ENCODE assay signal across 17 cellular contexts in genomic region chr1:237270338-237270737, GRCh38.
DNase-seq lines count a peak whose midpoint lies in the region; ATAC-seq, FAIRE-seq and TF ChIP-seq lines count a peak whose summit lies in the region.
"Had no signal": no experiment of that assay in that cellular context is flagged by ENCODE, and none has a peak within 500 bp of the region (broad histone marks: within the 10 kb centered on the region; RNA-seq: fewer than 3 reads in every experiment).

No MANE protein-coding gene starts in this region.

- H3K4me1 ChIP-seq in right cardiac atrium (ENCODE audit: control insufficient read depth, insufficient read depth, low read length), result no peaks in the 10 kb centered on the region
- H3K4me1 ChIP-seq in OCI-LY3 (ENCODE audit: low read length), result peaks cover 14% of the 10 kb centered on the region
- H3K4me1 ChIP-seq in thoracic aorta (ENCODE audit: control insufficient read depth in 1 of 2, low read depth in 2 of 2), result peaks cover 3 to 13% of the 10 kb centered on the region in 2 donors

- H3K36me3 ChIP-seq in OCI-LY3 (replicated peaks; ENCODE audit: low read depth, low read length), result no peaks in the 10 kb centered on the region
- H3K36me3 ChIP-seq in thoracic aorta, result no peaks in the 10 kb centered on the region

- 44% methylated on average over 4 of the region's 4 CpGs for WGBS in right cardiac atrium

- H3K4me3 ChIP-seq in right cardiac atrium (ENCODE audit: low read length) (no peak overlapping the region), OCI-LY3 (ENCODE audit: low read length) (peak overlapping the region; percentile 10; the same call in 1 of the 2 replicates), thoracic aorta (peak overlapping the region; percentile 22)
- H3K4me3 ChIP-seq: GM23248 had no signal

- H3K9ac ChIP-seq in OCI-LY3 (ENCODE audit: low read length), result no peak overlapping the region
- H3K9ac ChIP-seq: GM23248 had no signal

- no peak overlapping the region for H3K27ac ChIP-seq in right cardiac atrium (ENCODE audit: low read length)
- no peak overlapping the region for H3K27ac ChIP-seq in OCI-LY3 (ENCODE audit: low read length)
- H3K27ac ChIP-seq in thoracic aorta, result no peak overlapping the region
- H3K27ac ChIP-seq: GM23248 had no signal

- no peak overlapping the region for H2AFZ ChIP-seq in OCI-LY3 (ENCODE audit: low read depth, low read length)
- H2AFZ ChIP-seq: GM23248 had no signal

- no peaks in the 10 kb centered on the region for H3K27me3 ChIP-seq in right cardiac atrium (ENCODE audit: control insufficient read depth, insufficient read depth)
- peaks cover 23% of the 10 kb centered on the region for H3K27me3 ChIP-seq in OCI-LY3 (ENCODE audit: low read depth, low read length)
- H3K27me3 ChIP-seq in thoracic aorta (replicated peaks; ENCODE audit: insufficient read depth), result no peaks in the 10 kb centered on the region

- intact Hi-C loops in left ventricle myocardium superior (cut with micrococcal nuclease) (no loop called here), right cardiac atrium (cut with DNase I) (no loop called here)

- TF ChIP-seq CTCF in OCI-LY3 (IDR thresholded peaks at IDR 0.05; ENCODE audit: low read depth, low read length) (no peak), thoracic aorta (IDR thresholded peaks at IDR 0.05) (no peak)

- H3K9me3 ChIP-seq in right cardiac atrium (ENCODE audit: control insufficient read depth, low read length) (no peaks in the 10 kb centered on the region), OCI-LY3 (ENCODE audit: insufficient read depth, low read length) (no peaks in the 10 kb centered on the region), thoracic aorta (no peaks in the 10 kb centered on the region)

- ATAC-seq in left ventricle myocardium superior (peak; percentile 19), right cardiac atrium (no peak), thoracic aorta (ENCODE audit: insufficient number of reproducible peaks, low FRiP score, low read depth) (no peak), HG03571 (IDR thresholded peaks at IDR 0.05; ENCODE audit: unreplicated experiment) (no peak)
- ATAC-seq: HCT116 had no signal

- peak overlapping the region; percentile 54 for H3K4me2 ChIP-seq in OCI-LY3 (ENCODE audit: low read length)

- H4K20me1 ChIP-seq in OCI-LY3 (ENCODE audit: insufficient read depth, low read length), result peaks cover 3% of the 10 kb centered on the region; the same call in 1 of the 2 replicates

- no peak for FAIRE-seq in frontal cortex (lab: Jason Lieb, UNC)
- FAIRE-seq: A204.1, G401.6, GM12891, H54 had no signal

- H3K79me2 ChIP-seq in OCI-LY3 (ENCODE audit: low read length), result no peaks in the 10 kb centered on the region

- DNase-seq in left ventricle myocardium superior, result no peak
- no peak for DNase-seq in right cardiac atrium
- peak; percentile 16 for DNase-seq in astrocyte of the hippocampus (ENCODE audit: low read depth, low spot score)
- no peak for DNase-seq in thoracic aorta (ENCODE audit: low spot score)
- no peak for DNase-seq in frontal cortex (ENCODE audit: low spot score in 2 of 2)
- DNase-seq in NCI-H2196 (lab: John Stamatoyannopoulos, UW; ENCODE audit: unreplicated experiment), result no peak
- DNase-seq: Calu3; CD4-positive, alpha-beta T cell; DMS79; GM23248 had no signal
